In genomic region chr11:2954263-2954662, GRCh38 we compare ENCODE assay signal across 1 cellular context.
TF ChIP-seq lines count a peak whose summit lies in the region.

No MANE protein-coding gene starts in this region.

TF ChIP-seq in SK-N-SH treated with all-trans-retinoic acid at 6 μM for 48 hours, 23 proteins besides CTCF, POLR2A, EP300 and RAD21 (continued from another document):
- TF ChIP-seq PATZ1 (CRISPR knock-in tag; IDR thresholded peaks at IDR 0.05; ENCODE audit: borderline replicate concordance), result no peak
- no peak for TF ChIP-seq ARNTL (CRISPR knock-in tag; IDR thresholded peaks at IDR 0.05; ENCODE audit: borderline replicate concordance, low read depth)
- no peak for TF ChIP-seq TSHZ2 (CRISPR knock-in tag; IDR thresholded peaks at IDR 0.05)
- no peak for TF ChIP-seq ESRRG (CRISPR knock-in tag; IDR thresholded peaks at IDR 0.05)
- TF ChIP-seq TOX (CRISPR knock-in tag; IDR thresholded peaks at IDR 0.05; ENCODE audit: borderline replicate concordance), result no peak
- TF ChIP-seq CSRNP3 (CRISPR knock-in tag; IDR thresholded peaks at IDR 0.05), result no peak
- TF ChIP-seq ZFP30 (CRISPR knock-in tag; IDR thresholded peaks at IDR 0.05), result no peak
- TF ChIP-seq PPARA (CRISPR knock-in tag; IDR thresholded peaks at IDR 0.05; ENCODE audit: borderline replicate concordance), result no peak
- no peak for TF ChIP-seq ZNF70 (CRISPR knock-in tag; IDR thresholded peaks at IDR 0.05)
